9 cellular contexts compared by ENCODE assay signal in the genomic region with DNA sequence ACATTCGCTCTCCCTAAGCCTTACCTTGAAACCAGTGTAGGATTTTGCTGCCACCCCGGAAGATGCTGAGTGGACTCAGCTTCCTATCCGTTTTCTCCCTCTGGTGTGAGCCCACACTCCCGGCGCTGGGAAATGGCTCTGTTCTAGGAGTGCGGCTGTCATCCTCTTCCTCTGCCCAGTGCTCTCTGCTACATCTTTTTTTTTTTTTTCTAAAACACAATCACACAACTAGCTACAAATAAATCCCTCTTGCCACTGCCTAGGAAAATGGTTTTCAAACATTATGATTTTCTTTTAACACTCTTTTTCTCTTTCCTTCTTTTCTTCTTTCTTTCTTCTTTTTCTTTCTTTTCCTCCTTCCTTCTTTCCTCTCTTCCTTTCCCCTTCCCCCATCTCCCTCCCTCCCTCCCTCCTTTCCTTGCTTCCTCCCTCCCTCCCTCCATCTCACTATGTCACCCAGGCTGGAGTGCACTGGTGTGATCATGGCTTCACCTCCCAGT. TPM values are rescaled to one million over a fixed set of nuclear protein-coding genes. Genes with fewer than 3 reads are reported as not detected.
DNase-seq lines count a peak whose midpoint lies in the region; ATAC-seq and TF ChIP-seq lines count a peak whose summit lies in the region.
"Had no signal": no experiment of that assay in that cellular context is flagged by ENCODE, and none has a peak within 500 bp of the region (broad histone marks: within the 10 kb centered on the region; RNA-seq: fewer than 3 reads in every experiment).

No MANE protein-coding gene starts in this region.

- no peaks in the 10 kb centered on the region for H3K79me2 ChIP-seq in OCI-LY3 (ENCODE audit: low read length)

- peak overlapping the region; percentile 39 for H3K27ac Mint-ChIP-seq in progenitor cell of endocrine pancreas
- H3K27ac Mint-ChIP-seq: activated T-cell treated with anti-CD3 and anti-CD28 coated beads, Interleukin-2, amount 50 U/mL, for 24 hours had no signal

- H3K36me3 ChIP-seq in OCI-LY3 (replicated peaks; ENCODE audit: low read depth, low read length): no peaks in the 10 kb centered on the region

- H3K9me3 Mint-ChIP-seq in progenitor cell of endocrine pancreas (ENCODE audit: low read depth): no peaks in the 10 kb centered on the region
- H3K9me3 Mint-ChIP-seq: activated T-cell treated with anti-CD3 and anti-CD28 coated beads, Interleukin-2, amount 50 U/mL, for 24 hours had no signal

- H3K4me1 ChIP-seq in OCI-LY3 (ENCODE audit: low read length): no peaks in the 10 kb centered on the region; the same call in 1 of the 2 replicates

- no peak for DNase-seq in GM12865 (ENCODE audit: low read depth)
- no peak for DNase-seq in fibroblast of villous mesenchyme (ENCODE audit: low read depth)
- no peak for DNase-seq in progenitor cell of endocrine pancreas (ENCODE audit: low spot score, unreplicated experiment)
- DNase-seq in sciatic nerve (ENCODE audit: low spot score): no peak
- DNase-seq: activated T-cell treated with anti-CD3 and anti-CD28 coated beads, Interleukin-2, amount 50 U/mL, for 24 hours; PC-3 had no signal

- H3K9ac ChIP-seq in OCI-LY3 (ENCODE audit: low read length): peak overlapping the region; percentile 63

- H3K27ac ChIP-seq in OCI-LY3 (ENCODE audit: low read length): no peak overlapping the region

- peaks cover 7% of the 10 kb centered on the region for H3K4me1 Mint-ChIP-seq in progenitor cell of endocrine pancreas (ENCODE audit: low read depth)

- H3K27me3 Mint-ChIP-seq in progenitor cell of endocrine pancreas: no peaks in the 10 kb centered on the region
- H3K27me3 Mint-ChIP-seq: activated T-cell treated with anti-CD3 and anti-CD28 coated beads, Interleukin-2, amount 50 U/mL, for 24 hours had no signal

- H4K20me1 ChIP-seq in OCI-LY3 (ENCODE audit: insufficient read depth, low read length): no peaks in the 10 kb centered on the region

- peak overlapping the region; percentile 77 for H3K4me2 ChIP-seq in OCI-LY3 (ENCODE audit: low read length)

- TF ChIP-seq CTCF in GM12865 (IDR thresholded peaks at IDR 0.05; ENCODE audit: insufficient read depth, low read depth, low read length, missing control alignments) (no peak), OCI-LY3 (IDR thresholded peaks at IDR 0.05; ENCODE audit: low read depth, low read length) (no peak), fibroblast of villous mesenchyme (IDR thresholded peaks at IDR 0.05; ENCODE audit: insufficient read depth, low read depth, low read length) (no peak), progenitor cell of endocrine pancreas (IDR thresholded peaks at IDR 0.05; ENCODE audit: unreplicated experiment) (no peak)

- ATAC-seq in sciatic nerve: no peak
- no peak for ATAC-seq in GM19395 (IDR thresholded peaks at IDR 0.05; ENCODE audit: unreplicated experiment)
- no peak for ATAC-seq in GM19324 (IDR thresholded peaks at IDR 0.05; ENCODE audit: low FRiP score, unreplicated experiment)

- intact Hi-C loops in sciatic nerve (cut with DNase I): no loop called here

- H3K27me3 ChIP-seq in OCI-LY3 (ENCODE audit: low read depth, low read length): no peaks in the 10 kb centered on the region

- H3K36me3 Mint-ChIP-seq in progenitor cell of endocrine pancreas (ENCODE audit: insufficient read depth): peaks cover 6% of the 10 kb centered on the region

- H3K9me3 ChIP-seq in OCI-LY3 (ENCODE audit: insufficient read depth, low read length): no peaks in the 10 kb centered on the region

- H3K4me3 ChIP-seq in GM12865 (ENCODE audit: low read depth, low read length) (peak overlapping the region; percentile 9), OCI-LY3 (ENCODE audit: low read length) (peak overlapping the region; percentile 82), fibroblast of villous mesenchyme (ENCODE audit: low read depth, low read length) (peak overlapping the region; percentile 3)

- H2AFZ ChIP-seq in OCI-LY3 (ENCODE audit: low read depth, low read length): peak overlapping the region; percentile 92

- H3K4me3 Mint-ChIP-seq in progenitor cell of endocrine pancreas (ENCODE audit: low read depth): peak overlapping the region; percentile 7
- H3K4me3 Mint-ChIP-seq: activated T-cell treated with anti-CD3 and anti-CD28 coated beads, Interleukin-2, amount 50 U/mL, for 24 hours had no signal

RNA-seq across cellular contexts. Expression of a gene that starts 27.9 kb away (rescaled TPM):
- 63.5 and 84.2 TPM in 2 replicates for total RNA-seq in fibroblast of villous mesenchyme
- total RNA-seq in progenitor cell of endocrine pancreas: 36.6 and 39.6 TPM in 2 replicates
- total RNA-seq in sciatic nerve: 29.9 TPM

Comparison
In these comparisons a context has a peak if more than half of its experiments do, and no peak if none do; other contexts are left out.
1. H3K4me3 ChIP-seq: peak in every context shown above with its lines; median percentile 82 in OCI-LY3; 9 in GM12865; 3 in fibroblast of villous mesenchyme.